In genomic region chr10:132166216-132166950, GRCh38 we compare ENCODE assay signal across 21 cellular contexts.
"Had no signal": no experiment of that assay in that cellular context is flagged by ENCODE, and none has a peak within 500 bp of the region (broad histone marks: within the 10 kb centered on the region; RNA-seq: fewer than 3 reads in every experiment).

No MANE protein-coding gene starts in this region.

- H3K27me3 Mint-ChIP-seq: activated CD4-positive, alpha-beta T cell treated with anti-CD3 and anti-CD28 coated beads, Interleukin-2, amount 10 ng/mL, durations not matched to agents 24 days and 14 days had no signal

- H3K27me3 ChIP-seq: adrenal gland, ovary had no signal

- H3K4me1 Mint-ChIP-seq: endodermal cell had no signal

- ATAC-seq: activated T-cell treated with anti-CD3 and anti-CD28 coated beads, Interleukin-2, amount 50 U/mL, for 4 hours; left colon had no signal

- H3K9me3 Mint-ChIP-seq: activated B cell treated with CpG ODN at 0.5 μM for 24 hours; activated CD4-positive, alpha-beta T cell treated with anti-CD3 and anti-CD28 coated beads, Interleukin-2, amount 10 ng/mL, durations not matched to agents 24 days and 14 days; activated T-cell treated with anti-CD3 and anti-CD28 coated beads, Interleukin-2, amount 50 U/mL, for 4 hours; endodermal cell; neural crest cell had no signal

- H3K9me3 ChIP-seq: adrenal gland, ovary, tibial artery had no signal

- H3K4me1 ChIP-seq: adrenal gland had no signal

- H3K36me3 ChIP-seq: adrenal gland, ovary had no signal

- H3K4me3 Mint-ChIP-seq: activated B cell treated with CpG ODN at 0.5 μM for 24 hours; activated CD4-positive, alpha-beta T cell treated with anti-CD3 and anti-CD28 coated beads, Interleukin-2, amount 10 ng/mL, durations not matched to agents 24 days and 14 days; activated T-cell treated with anti-CD3 and anti-CD28 coated beads, Interleukin-2, amount 50 U/mL, for 4 hours; endodermal cell; neural crest cell had no signal

- H3K27ac Mint-ChIP-seq: activated B cell treated with CpG ODN at 0.5 μM for 24 hours; activated CD4-positive, alpha-beta T cell treated with anti-CD3 and anti-CD28 coated beads, Interleukin-2, amount 10 ng/mL, durations not matched to agents 24 days and 14 days; endodermal cell had no signal

- H3K27ac ChIP-seq: adrenal gland, epithelial cell of prostate, ovary, tibial artery had no signal

- H3K4me3 ChIP-seq: adrenal gland, ovary, tibial artery had no signal

- DNase-seq: activated B cell treated with CpG ODN at 0.5 μM for 24 hours; activated CD4-positive, alpha-beta T cell treated with anti-CD3 and anti-CD28 coated beads, Interleukin-2, amount 10 ng/mL, durations not matched to agents 24 days and 14 days; activated CD8-positive, alpha-beta memory T cell treated with anti-CD3 and anti-CD28 coated beads, Interleukin-2, amount 50 U/mL, for 4 hours; activated effector memory CD4-positive, alpha-beta T cell treated with anti-CD3 and anti-CD28 coated beads, Interleukin-2, amount 50 U/mL, for 16 hours; activated naive CD4-positive, alpha-beta T cell treated with anti-CD3 and anti-CD28 coated beads, Interleukin-2, amount 50 U/mL, for 16 hours; activated T-cell treated with anti-CD3 and anti-CD28 coated beads, Interleukin-2, amount 50 U/mL, for 4 hours; adrenal gland; endodermal cell; foreskin fibroblast; hippocampal formation; left colon; mammary epithelial cell; midbrain; stimulated activated CD4-positive, alpha-beta T cell treated with anti-CD3 and anti-CD28 coated beads, Interleukin-1b, Interleukin-23, amount 100 ng/mL, for 48 hours; stimulated activated CD8-positive, alpha-beta memory T cell treated with anti-CD3 and anti-CD28 coated beads, Interleukin-4, amount 100 ng/mL, for 48 hours; stimulated activated naive CD4-positive, alpha-beta T cell treated with Interleukin-2 at 50 U/mL for 16 hours; substantia nigra; tibial artery had no signal
